ENCODE assay signal across 14 cellular contexts in the genomic region with DNA sequence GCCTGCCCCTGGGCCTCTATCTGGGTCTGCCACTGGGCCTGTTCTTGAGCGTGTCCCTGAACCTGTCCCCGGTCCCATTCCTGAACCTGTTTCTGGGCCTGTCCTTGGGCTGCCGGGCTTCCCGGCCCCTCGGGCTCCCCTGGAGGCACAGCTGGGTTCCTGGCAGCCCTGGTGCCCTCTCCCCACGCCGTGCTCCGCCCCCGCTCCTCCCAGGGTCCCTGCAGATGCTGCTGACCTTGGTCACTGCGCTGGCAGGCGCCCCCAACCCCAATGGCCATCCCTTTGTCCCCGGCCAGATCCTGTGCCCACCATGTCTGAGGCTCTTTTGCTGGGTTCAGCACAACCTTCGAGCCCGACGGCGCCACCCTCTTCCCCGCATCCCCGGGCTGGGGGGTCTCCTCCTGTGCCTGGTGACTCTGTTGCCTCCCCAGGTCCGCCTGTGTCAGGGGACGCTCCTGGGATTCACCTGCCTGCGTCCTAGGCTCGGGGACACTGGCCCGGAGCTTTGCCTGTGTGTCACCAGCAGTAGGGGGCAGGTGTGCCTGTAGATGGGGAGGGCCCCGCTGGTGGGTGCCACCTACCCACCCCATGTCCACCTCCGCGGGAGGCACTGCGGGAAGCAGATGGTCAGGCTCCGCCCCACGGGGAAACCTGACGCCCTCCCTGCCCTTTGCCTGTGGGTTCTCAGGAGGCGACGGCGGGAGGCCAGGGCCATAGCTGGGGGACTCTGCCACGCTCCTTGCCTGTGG. TPM values are rescaled to one million over a fixed set of nuclear protein-coding genes. Genes with fewer than 3 reads are reported as not detected.
DNase-seq lines count a peak whose midpoint lies in the region; ATAC-seq, FAIRE-seq and TF ChIP-seq lines count a peak whose summit lies in the region.
"Had no signal": no experiment of that assay in that cellular context is flagged by ENCODE, and none has a peak within 500 bp of the region (broad histone marks: within the 10 kb centered on the region; RNA-seq: fewer than 3 reads in every experiment).

No MANE protein-coding gene starts in this region.

- CTCF ChIA-PET in HepG2 (lab: Yijun Ruan, JAX; ENCODE audit: low intra/inter-chr PET ratio, low total read pairs) = interaction anchor here (1.2 kb wide), 1 partner anchor 46 kb away, joined by 3 read pairs; no protein-coding TSS in a partner anchor

- H3K9ac ChIP-seq in HepG2 (ENCODE audit: insufficient read depth, low read depth, low read length) (peak overlapping the region; percentile 6; the same call in 1 of the 2 replicates), colonic mucosa (ENCODE audit: low read depth in 2 of 2, low read length in 2 of 2) (no peak overlapping the region)
- H3K9ac ChIP-seq: KMS-11 had no signal

- DNase-seq in left ventricle myocardium inferior (no peak), Right ventricle myocardium superior (no peak), NCI-H774 (lab: John Stamatoyannopoulos, UW) (peak; percentile 61), HepG2 (ENCODE audit: low spot score) (no peak), H54 (ENCODE audit: insufficient read length, low spot score) (no peak), GM13977 (ENCODE audit: low spot score) (no peak), colonic mucosa (no peak)
- DNase-seq: body of pancreas; effector CD4-positive, alpha-beta T cell; NCI-H2029; nucleus accumbens had no signal

- H3K4me1 ChIP-seq in left ventricle myocardium inferior (peaks cover 87% of the 10 kb centered on the region), HepG2 (ENCODE audit: insufficient read depth, low read length) (peaks cover 51% of the 10 kb centered on the region), colonic mucosa (no peaks in the 10 kb centered on the region)
- H3K4me1 ChIP-seq: body of pancreas had no signal

- FAIRE-seq in HepG2 (lab: Jason Lieb, UNC) (no peak), H54 (lab: Jason Lieb, UNC) (no peak)

- H3K9me3 ChIP-seq in left ventricle myocardium inferior (replicated peaks) (no peaks in the 10 kb centered on the region), HepG2 (ENCODE audit: low read length) (no peaks in the 10 kb centered on the region), colonic mucosa (no peaks in the 10 kb centered on the region)
- H3K9me3 ChIP-seq: body of pancreas had no signal

- BruUV-seq in HepG2 (replicated peaks; lab: Mats Ljungman, UMichigan) = no TSS peak

- TF ChIP-seq CTCF in left ventricle myocardium inferior (IDR thresholded peaks at IDR 0.05; ENCODE audit: borderline replicate concordance) (no peak), HepG2 (CRISPR knock-in tag; IDR thresholded peaks at IDR 0.05) (no peak), GM13977 (IDR thresholded peaks at IDR 0.05; ENCODE audit: extremely low read depth, insufficient read depth, missing control alignments) (no peak), colonic mucosa (IDR thresholded peaks at IDR 0.05) (no peak)

- intact Hi-C loops in left ventricle myocardium inferior (cut with micrococcal nuclease) (no loop called here), Right ventricle myocardium superior (cut with DNase I) (no loop called here), HepG2 (cut with micrococcal nuclease; ENCODE audit: unreplicated experiment) (no loop called here), colonic mucosa (cut with DNase I) (loop anchor here (5.0 kb wide), 1 partner anchor 42 kb away; no protein-coding TSS in a partner anchor)

- no peaks in the 10 kb centered on the region for H4K20me1 ChIP-seq in HepG2 (ENCODE audit: insufficient read depth, low read length)

- in situ Hi-C loops in HepG2 (cut with HindIII; ENCODE audit: extremely low pct_ligation_motif_present, low pct_unique_long_range_greater_than_20kb) = loop anchor here (5.0 kb wide), 1 partner anchor 47 kb away; a partner anchor contains a TSS
- in situ Hi-C loops in GM13977 (cut with MboI; ENCODE audit: low pct_unique_long_range_greater_than_20kb, low sequenced_read_pairs, unreplicated experiment) = no loop called here

- TF ChIP-seq POLR2A in HepG2 (IDR thresholded peaks at IDR 0.05; ENCODE audit: insufficient read depth in 1 of 2, low read depth in 2 of 2, low read length in 2 of 2) (no peak), H54 (IDR thresholded peaks at IDR 0.05; ENCODE audit: low read depth, low read length) (no peak)

- POLR2A ChIA-PET in HepG2 (lab: Yijun Ruan, JAX) = no interaction called here

- H3K36me3 ChIP-seq in left ventricle myocardium inferior (no peaks in the 10 kb centered on the region), HepG2 (replicated peaks in 1 of 2; ENCODE audit: control insufficient read depth in 1 of 2, insufficient read depth in 2 of 2, low read length in 2 of 2) (no peaks in the 10 kb centered on the region), colonic mucosa (no peaks in the 10 kb centered on the region)

- TF ChIP-seq EP300 in HepG2 (IDR thresholded peaks at IDR 0.05; ENCODE audit: low read depth in 2 of 2, low read length in 2 of 2) (no peak), HepG2 (CRISPR knock-in tag; IDR thresholded peaks at IDR 0.05; ENCODE audit: borderline replicate concordance) (no peak)

- H3K4me3 ChIP-seq in left ventricle myocardium inferior (no peak overlapping the region), HepG2 (replicated peaks in 1 of 3; ENCODE audit: insufficient read depth in 1 of 3, low read depth in 2 of 3, low read length in 3 of 3) (peak overlapping the region in 1 of 3 experiments; percentile 59; a peak in 2 of 6 replicates), colonic mucosa (no peak overlapping the region)
- H3K4me3 ChIP-seq: body of pancreas had no signal

- H3K4me2 ChIP-seq in HepG2 (ENCODE audit: low read depth, low read length) = peak overlapping the region; percentile 76
- H3K4me2 ChIP-seq: KMS-11 had no signal

- no peak for TF ChIP-seq RAD21 in HepG2 (CRISPR knock-in tag; IDR thresholded peaks at IDR 0.05)

- H3K79me2 ChIP-seq in HepG2 (ENCODE audit: insufficient read depth, low read length) = no peaks in the 10 kb centered on the region

- H2AFZ ChIP-seq in HepG2 (ENCODE audit: low read length) = no peak overlapping the region

- WGBS in HepG2 (ENCODE audit: low lambda C conversion rate) = 35% methylated on average over 12 of the region's 34 CpGs

- H3K27ac ChIP-seq in left ventricle myocardium inferior (replicated peaks) = peak overlapping the region; percentile 97
- no peak overlapping the region for H3K27ac ChIP-seq in HepG2 (ENCODE audit: extremely low read length, insufficient read depth, low read length)
- H3K27ac ChIP-seq in colonic mucosa = no peak overlapping the region
- H3K27ac ChIP-seq: body of pancreas, KMS-11 had no signal

- ATAC-seq in Right ventricle myocardium superior (ENCODE audit: poor library complexity) (no peak), HepG2 (peak; percentile 41)
- ATAC-seq: body of pancreas had no signal

- H3K27me3 ChIP-seq in left ventricle myocardium inferior (ENCODE audit: low read depth) (peaks cover 58% of the 10 kb centered on the region), HepG2 (ENCODE audit: control insufficient read depth in 1 of 2, insufficient read depth in 2 of 2, low read length in 2 of 2) (peaks cover 17 to 90% of the 10 kb centered on the region in 2 experiments), colonic mucosa (no peaks in the 10 kb centered on the region)
- H3K27me3 ChIP-seq: body of pancreas had no signal

RNA-seq across cellular contexts. Expression of a gene that starts 41.0 kb away (rescaled TPM):
- total RNA-seq in left ventricle myocardium inferior (1.6 TPM), Right ventricle myocardium superior (1.1 TPM), HepG2 (2016; rRNA removed; fragmentation: Illumina TruSeq; extraction: Trizol) (30.3 and 30.8 TPM in 2 replicates), colonic mucosa (10 to 100 TPM; 58.3 to 58.5 TPM)
- 17.7 and 18.0 TPM in 2 replicates for total RNA-seq in HepG2 (2016; cell fraction: cytosol; rRNA removed; fragmentation: Illumina TruSeq; extraction: Trizol; ENCODE audit: low read depth)
- 26.5 and 33.7 TPM in 2 replicates for total RNA-seq in HepG2 (2016; cell fraction: insoluble cytoplasmic fraction; rRNA removed; fragmentation: Illumina TruSeq; extraction: Trizol)
- 27.8 and 29.0 TPM in 2 replicates for total RNA-seq in HepG2 (2016; cell fraction: membrane; rRNA removed; fragmentation: Illumina TruSeq; extraction: Trizol)
- 23.1 and 27.9 TPM in 2 replicates for total RNA-seq in HepG2 (2016; cell fraction: nucleus; rRNA removed; fragmentation: Illumina TruSeq; extraction: Trizol)
- polyA plus RNA-seq in HepG2 (2011; rRNA removed) = 40.5 and 40.6 TPM in 2 replicates
- 37.5 and 37.6 TPM in 2 replicates for polyA plus RNA-seq in HepG2 (2011; cell fraction: cytosol; rRNA removed)
- polyA plus RNA-seq in HepG2 (2011; cell fraction: nucleus; rRNA removed) = 59.1 and 60.0 TPM in 2 replicates
- 34.3 and 37.7 TPM in 2 replicates for polyA plus RNA-seq in HepG2 (2012)
- 20.4 and 24.5 TPM in 2 replicates for polyA plus RNA-seq in HepG2 (2016; cell fraction: cytosol; fragmentation: Illumina TruSeq; extraction: Trizol; ENCODE audit: low read depth)
- polyA plus RNA-seq in HepG2 (2016; cell fraction: insoluble cytoplasmic fraction; fragmentation: Illumina TruSeq; extraction: Trizol; ENCODE audit: low read depth) = 35.9 and 37.1 TPM in 2 replicates
- polyA plus RNA-seq in HepG2 (2016; cell fraction: membrane; fragmentation: Illumina TruSeq; extraction: Trizol; ENCODE audit: low read depth) = 24.9 and 27.8 TPM in 2 replicates
- 54.4 and 56.0 TPM in 2 replicates for polyA plus RNA-seq in HepG2 (2016; cell fraction: nucleus; fragmentation: Illumina TruSeq; extraction: Trizol; ENCODE audit: insufficient read depth, low read depth)
- 6.8 and 20.0 TPM in 2 replicates for polyA minus RNA-seq in HepG2 (2011; rRNA and poly(A)+ RNA removed; ENCODE audit: low replicate concordance)
- polyA minus RNA-seq in HepG2 (2011; cell fraction: cytosol; rRNA and poly(A)+ RNA removed) = 21.8 and 23.7 TPM in 2 replicates
- polyA minus RNA-seq in HepG2 (2011; cell fraction: nucleus; rRNA and poly(A)+ RNA removed) = 23.2 and 26.8 TPM in 2 replicates
- total RNA-seq: activated T-helper 2 cell treated with anti-CD3 and anti-CD28 coated beads, Interferon-gamma antibody, Interleukin-2, Interleukin-4, amounts not matched to agents 10 μg/mL and 5 μg/mL and 100 μg/mL, durations not matched to agents 14 hours and 24 hours and 36 hours; B cell had no signal

RNA-seq across cellular contexts. Expression of a gene that starts 48.4 kb away (rescaled TPM):
- 484 TPM for total RNA-seq in left ventricle myocardium inferior
- 506 TPM for total RNA-seq in Right ventricle myocardium superior
- total RNA-seq in HepG2 (2016; rRNA removed; fragmentation: Illumina TruSeq; extraction: Trizol) = 0.34 and 0.40 TPM in 2 replicates
- 0.18 and 0.30 TPM in 2 replicates for total RNA-seq in HepG2 (2016; cell fraction: cytosol; rRNA removed; fragmentation: Illumina TruSeq; extraction: Trizol; ENCODE audit: low read depth)
- total RNA-seq in HepG2 (2016; cell fraction: insoluble cytoplasmic fraction; rRNA removed; fragmentation: Illumina TruSeq; extraction: Trizol) = 0.37 and 0.50 TPM in 2 replicates
- 0.62 TPM in 2 replicates for total RNA-seq in HepG2 (2016; cell fraction: membrane; rRNA removed; fragmentation: Illumina TruSeq; extraction: Trizol)
- total RNA-seq in HepG2 (2016; cell fraction: nucleus; rRNA removed; fragmentation: Illumina TruSeq; extraction: Trizol) = 0.44 and 0.68 TPM in 2 replicates
- polyA plus RNA-seq in HepG2 (2011; rRNA removed) = 0.34 and 0.65 TPM in 2 replicates
- 0.48 and 0.72 TPM in 2 replicates for polyA plus RNA-seq in HepG2 (2011; cell fraction: cytosol; rRNA removed)
- polyA plus RNA-seq in HepG2 (2011; cell fraction: nucleus; rRNA removed) = 0.47 and 0.61 TPM in 2 replicates
- 0.56 and 0.63 TPM in 2 replicates for polyA plus RNA-seq in HepG2 (2012)
- polyA plus RNA-seq in HepG2 (2016; cell fraction: cytosol; fragmentation: Illumina TruSeq; extraction: Trizol; ENCODE audit: low read depth) = 0.46 and 0.52 TPM in 2 replicates
- 0.41 and 0.65 TPM in 2 replicates for polyA plus RNA-seq in HepG2 (2016; cell fraction: insoluble cytoplasmic fraction; fragmentation: Illumina TruSeq; extraction: Trizol; ENCODE audit: low read depth)
- 0.74 and 1.2 TPM in 2 replicates for polyA plus RNA-seq in HepG2 (2016; cell fraction: membrane; fragmentation: Illumina TruSeq; extraction: Trizol; ENCODE audit: low read depth)
- 1.1 and 1.6 TPM in 2 replicates for polyA plus RNA-seq in HepG2 (2016; cell fraction: nucleus; fragmentation: Illumina TruSeq; extraction: Trizol; ENCODE audit: insufficient read depth, low read depth)
- polyA minus RNA-seq in HepG2 (2011; rRNA and poly(A)+ RNA removed; ENCODE audit: low replicate concordance) = 0.66 and 3.3 TPM in 2 replicates
- 0.30 TPM in 1 of 2 replicates, not detected in the other for polyA minus RNA-seq in HepG2 (2011; cell fraction: cytosol; rRNA and poly(A)+ RNA removed)
- 0.64 and 0.87 TPM in 2 replicates for polyA minus RNA-seq in HepG2 (2011; cell fraction: nucleus; rRNA and poly(A)+ RNA removed)
- total RNA-seq in colonic mucosa = 1 to 10 TPM; 4.6 to 6.2 TPM

Comparison
In these comparisons a context has a peak if more than half of its experiments do, and no peak if none do; other contexts are left out.
1. RNA of a gene that starts 48.4 kb away (total RNA-seq): 506 TPM in Right ventricle myocardium superior (single experiment) and 484 TPM in left ventricle myocardium inferior (single experiment); 4.6 to 6.2 TPM in colonic mucosa and 0.18 to 0.68 TPM in HepG2; every median in the first group is over 10 times any median in the second.